Comparison of ENCODE assay signal across 13 cellular contexts in the genomic region with DNA sequence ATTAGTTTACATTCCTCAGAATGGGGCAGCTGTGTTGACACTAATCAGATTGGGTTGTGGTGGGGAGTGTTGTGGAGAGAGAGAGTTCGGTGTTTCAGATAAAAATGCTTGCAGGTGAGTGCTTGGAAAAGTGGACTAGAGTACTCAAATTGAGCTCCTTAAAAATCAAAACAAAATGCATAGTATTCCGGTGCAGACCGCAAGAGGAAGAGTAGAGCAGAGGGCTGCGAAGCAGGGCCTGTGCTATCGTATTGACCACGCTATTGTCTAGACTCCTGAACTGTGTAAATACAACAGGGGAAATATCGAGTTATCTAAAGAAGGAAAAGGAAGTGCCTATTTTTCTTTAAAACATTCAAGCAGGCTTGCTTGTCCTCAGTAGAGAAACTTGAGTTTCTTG.
DNase-seq lines count a peak whose midpoint lies in the region; ATAC-seq and TF ChIP-seq lines count a peak whose summit lies in the region.
"Had no signal": no experiment of that assay in that cellular context is flagged by ENCODE, and none has a peak within 500 bp of the region (broad histone marks: within the 10 kb centered on the region; RNA-seq: fewer than 3 reads in every experiment).

No MANE protein-coding gene starts in this region.

- ATAC-seq in GM18868 (IDR thresholded peaks at IDR 0.05; ENCODE audit: unreplicated experiment) (peak; percentile 64), left ventricle myocardium superior (no peak)
- ATAC-seq: sciatic nerve; stimulated activated naive CD8-positive, alpha-beta T cell treated with anti-CD3 and anti-CD28 coated beads, Interleukin-15, amount 100 ng/mL, for 72 hours had no signal

- TF ChIP-seq POLR2A in prostate gland (IDR thresholded peaks at IDR 0.05): no peak

- no peaks in the 10 kb centered on the region for H3K36me3 ChIP-seq in prostate gland
- H3K36me3 ChIP-seq: colonic mucosa had no signal

- no peaks in the 10 kb centered on the region for H3K4me1 ChIP-seq in prostate gland (replicated peaks)
- H3K4me1 ChIP-seq: colonic mucosa had no signal

- WGBS in prostate gland: 44% methylated on average over 7 of the region's 7 CpGs

- peak; percentile 28 for TF ChIP-seq CTCF in epithelial cell of esophagus (IDR thresholded peaks at IDR 0.05; ENCODE audit: insufficient read depth, low read depth, low read length, missing control alignments)
- peak in 1 of 4 experiments; percentile 17 for TF ChIP-seq CTCF in prostate gland (IDR thresholded peaks at IDR 0.05)

- no peaks in the 10 kb centered on the region for H3K9me3 ChIP-seq in prostate gland
- H3K9me3 ChIP-seq: colonic mucosa had no signal

- intact Hi-C loops in prostate gland (cut with DNase I) (no loop called here), left ventricle myocardium superior (cut with micrococcal nuclease) (no loop called here)

- DNase-seq in NCI-H748 (lab: John Stamatoyannopoulos, UW; ENCODE audit: unreplicated experiment): peak; percentile 72
- DNase-seq in epithelial cell of esophagus (ENCODE audit: low read depth): peak; percentile 43
- no peak for DNase-seq in prostate gland (ENCODE audit: low spot score)
- DNase-seq in SIG-M5 (lab: John Stamatoyannopoulos, UW): no peak
- no peak for DNase-seq in NCI-H1930 (lab: John Stamatoyannopoulos, UW)
- DNase-seq in left ventricle myocardium superior: no peak
- DNase-seq: activated CD4-positive, CD25-positive, alpha-beta regulatory T cell; C1 segment of cervical spinal cord; colonic mucosa; NCI-H1048; stimulated activated naive CD8-positive, alpha-beta T cell treated with anti-CD3 and anti-CD28 coated beads, Interleukin-15, amount 100 ng/mL, for 72 hours had no signal

- H3K27me3 ChIP-seq in prostate gland (replicated peaks; ENCODE audit: insufficient read depth): no peaks in the 10 kb centered on the region
- H3K27me3 ChIP-seq: colonic mucosa had no signal

- H3K27ac ChIP-seq in prostate gland: peak overlapping the region; percentile 26 to 35
- H3K27ac ChIP-seq: colonic mucosa had no signal

- peak overlapping the region; percentile 95 for H3K4me3 ChIP-seq in epithelial cell of esophagus (ENCODE audit: low read length)
- peak overlapping the region; percentile 8 to 14 for H3K4me3 ChIP-seq in prostate gland
- H3K4me3 ChIP-seq: colonic mucosa had no signal

Comparison
In these comparisons a context has a peak if more than half of its experiments do, and no peak if none do; other contexts are left out.
1. DNase-seq: peak in NCI-H748 (single experiment) and epithelial cell of esophagus (single experiment); none in prostate gland (single experiment), SIG-M5 (single experiment), NCI-H1930 (0 of 2) and left ventricle myocardium superior (single experiment).